ENCODE assay signal across 17 cellular contexts in the genomic region with DNA sequence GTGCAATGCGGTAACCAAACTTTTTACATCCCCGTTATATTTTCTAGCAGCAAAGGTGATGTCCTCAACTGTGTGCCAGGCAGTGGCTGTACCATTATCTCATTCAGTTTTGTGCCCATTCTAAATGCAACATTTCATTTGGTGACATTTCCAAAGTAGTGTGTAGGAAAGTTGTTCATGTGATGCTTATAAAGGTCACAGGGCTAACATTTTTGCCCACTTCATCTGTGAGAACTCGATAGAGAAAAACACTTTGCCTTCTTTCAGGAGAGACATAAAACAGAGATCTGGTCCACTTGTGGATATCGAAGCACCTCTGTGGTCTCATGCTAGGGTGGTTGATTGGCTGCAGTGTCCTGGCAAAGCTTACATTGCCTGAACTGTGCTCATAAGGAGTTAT.
A peak's percentile ranks its signal among the peaks of the same experiment; 100 is the strongest.
DNase-seq lines count a peak whose midpoint lies in the region; ATAC-seq and TF ChIP-seq lines count a peak whose summit lies in the region.
"Had no signal": no experiment of that assay in that cellular context is flagged by ENCODE, and none has a peak within 500 bp of the region (broad histone marks: within the 10 kb centered on the region; RNA-seq: fewer than 3 reads in every experiment).

No MANE protein-coding gene starts in this region.

- no peak for TF ChIP-seq POLR2A in heart left ventricle (IDR thresholded peaks at IDR 0.05)

- H2BK5ac ChIP-seq in trophoblast cell (ENCODE audit: low read depth, low read length, poor library complexity): no peak overlapping the region

- DNase-seq in cardiac muscle cell (ENCODE audit: low read depth in 1 of 2, low spot score in 1 of 2) (peak in 1 of 2 donors; percentile 9), heart left ventricle (peak in 3 of 5 donors; percentile 20 to 50 (median 39)), left ventricle myocardium superior (peak; percentile 39), trophoblast cell (no peak), NK-92 (lab: John Stamatoyannopoulos, UW; ENCODE audit: unreplicated experiment) (no peak), HUDEP-2 (lab: John Stamatoyannopoulos, UW; ENCODE audit: unreplicated experiment in 76 of 76) (no peak)
- DNase-seq: C1 segment of cervical spinal cord; Calu3; CD4-positive, alpha-beta memory T cell; COR-L47; DMS53; DMS79 treated with DMSO at 0.1 percent for 48 hours; GF-D8; GOT3; HFFc6 had no signal

- no peak overlapping the region for H3K18ac ChIP-seq in trophoblast cell (ENCODE audit: low read length)

- H4K12ac ChIP-seq in trophoblast cell (ENCODE audit: low read depth, low read length): no peak overlapping the region

- H3K36me3 ChIP-seq in cardiac muscle cell (no peaks in the 10 kb centered on the region), heart left ventricle (no peaks in the 10 kb centered on the region), trophoblast cell (ENCODE audit: control insufficient read depth in 1 of 2, insufficient read depth in 2 of 2, low read length in 2 of 2) (no peaks in the 10 kb centered on the region)
- H3K36me3 ChIP-seq: HAP-1 had no signal

- no peaks in the 10 kb centered on the region for H3K79me1 ChIP-seq in trophoblast cell (ENCODE audit: low read length)

- no peak overlapping the region for H2BK120ac ChIP-seq in trophoblast cell (ENCODE audit: insufficient read depth, low read length, poor library complexity)

- peak overlapping the region; percentile 52 for H2BK12ac ChIP-seq in trophoblast cell (ENCODE audit: low read length)

- H3K4me3 ChIP-seq in cardiac muscle cell: no peak overlapping the region
- H3K4me3 ChIP-seq in heart left ventricle: no peak overlapping the region
- no peak overlapping the region for H3K4me3 ChIP-seq in trophoblast cell (ENCODE audit: low read depth, low read length)
- H3K4me3 ChIP-seq: HAP-1 had no signal

- H3K23ac ChIP-seq in trophoblast cell (ENCODE audit: low read length): no peak overlapping the region

- H3K9ac ChIP-seq in trophoblast cell (ENCODE audit: low read length): no peak overlapping the region

- no peaks in the 10 kb centered on the region for H3K27me3 ChIP-seq in cardiac muscle cell
- H3K27me3 ChIP-seq in heart left ventricle: no peaks in the 10 kb centered on the region
- H3K27me3 ChIP-seq in trophoblast cell (ENCODE audit: insufficient read depth, low read length): no peaks in the 10 kb centered on the region

- H3K27ac ChIP-seq in cardiac muscle cell (peak overlapping the region; percentile 4), heart left ventricle (peak overlapping the region in 11 of 12 donors; percentile 49 to 82 (median 71)), trophoblast cell (ENCODE audit: low read depth, low read length) (no peak overlapping the region)

- H2AFZ ChIP-seq in trophoblast cell (ENCODE audit: insufficient read depth, low read length, poor library complexity): no peak overlapping the region

- no peak overlapping the region for H2AK5ac ChIP-seq in trophoblast cell (ENCODE audit: low read length)

- WGBS in heart left ventricle, 4 donors: 45 to 62% (median 56%) methylated on average over 4 of the region's 4 CpGs
- no CpG with 5 or more reads among the region's 4 CpGs for WGBS in trophoblast cell (ENCODE audit: extremely low coverage, insufficient coverage, insufficient read length)

- H3K4ac ChIP-seq in trophoblast cell (ENCODE audit: low read depth, low read length): no peak overlapping the region

- H4K91ac ChIP-seq in trophoblast cell (ENCODE audit: low read depth, low read length): no peak overlapping the region

- TF ChIP-seq CTCF in cardiac muscle cell (IDR thresholded peaks at IDR 0.05; ENCODE audit: low read depth, low read length): no peak
- no peak for TF ChIP-seq CTCF in heart left ventricle (IDR thresholded peaks at IDR 0.05)

- H3K9me3 ChIP-seq in cardiac muscle cell (ENCODE audit: low read depth) (no peaks in the 10 kb centered on the region), heart left ventricle (no peaks in the 10 kb centered on the region), trophoblast cell (ENCODE audit: insufficient read depth, low read depth, low read length) (no peaks in the 10 kb centered on the region)
- H3K9me3 ChIP-seq: HAP-1 had no signal

- H3K4me1 ChIP-seq in cardiac muscle cell (ENCODE audit: low read depth) (peaks cover 8% of the 10 kb centered on the region), heart left ventricle (peaks cover 0 to 21% (median 0%) of the 10 kb centered on the region in 12 donors), trophoblast cell (ENCODE audit: control insufficient read depth in 1 of 2, insufficient read depth in 2 of 2, low read length in 2 of 2) (peaks cover 0 to 3% of the 10 kb centered on the region in 2 experiments)
- H3K4me1 ChIP-seq: HAP-1 had no signal

- no peak overlapping the region for H3K4me2 ChIP-seq in trophoblast cell (ENCODE audit: low read length)

- ATAC-seq in heart left ventricle: peak; percentile 83 to 94 (median 87)
- ATAC-seq in left ventricle myocardium superior: peak; percentile 91
- ATAC-seq in HG02678 (IDR thresholded peaks at IDR 0.05; ENCODE audit: unreplicated experiment): no peak

- no peak overlapping the region for H3K14ac ChIP-seq in trophoblast cell (ENCODE audit: low read length)

- H4K8ac ChIP-seq in trophoblast cell (ENCODE audit: low read depth, low read length): no peak overlapping the region

- intact Hi-C loops in heart left ventricle (cut with DNase I) (loop anchor here in 1 of 10 donors (5.0 kb wide), 1 partner anchor 107 kb away; no protein-coding TSS in a partner anchor), left ventricle myocardium superior (cut with micrococcal nuclease) (no loop called here)

- no peaks in the 10 kb centered on the region for H3K79me2 ChIP-seq in trophoblast cell (ENCODE audit: control insufficient read depth, insufficient read depth, low read length, poor library complexity)

Comparison
In these comparisons a context has a peak if more than half of its experiments do, and no peak if none do; other contexts are left out.
1. DNase-seq: peak in heart left ventricle (3 of 5) and left ventricle myocardium superior (single experiment); none in trophoblast cell (0 of 2), NK-92 (single experiment) and HUDEP-2 (0 of 76).